20 cellular contexts compared by ENCODE assay signal in genomic region chr16:47470211-47470610, GRCh38. TPM values are rescaled to one million over a fixed set of nuclear protein-coding genes. Genes with fewer than 3 reads are reported as not detected.
DNase-seq lines count a peak whose midpoint lies in the region; ATAC-seq, FAIRE-seq and TF ChIP-seq lines count a peak whose summit lies in the region.
"Had no signal": no experiment of that assay in that cellular context is flagged by ENCODE, and none has a peak within 500 bp of the region (broad histone marks: within the 10 kb centered on the region; RNA-seq: fewer than 3 reads in every experiment).

No MANE protein-coding gene starts in this region.

- H4K20me1 ChIP-seq in HepG2 (ENCODE audit: insufficient read depth, low read length) (no peaks in the 10 kb centered on the region), neural progenitor cell (ENCODE audit: low read depth) (peaks cover 9% of the 10 kb centered on the region)
- H4K20me1 ChIP-seq: BLaER1 had no signal

- peak overlapping the region; percentile 59 for H3K27ac ChIP-seq in HepG2 (ENCODE audit: extremely low read length, insufficient read depth, low read length)
- no peak overlapping the region for H3K27ac ChIP-seq in right lobe of liver
- no peak overlapping the region for H3K27ac ChIP-seq in neural progenitor cell
- H3K27ac ChIP-seq: A549, BLaER1, C4-2B had no signal

- H3K27ac Mint-ChIP-seq in neural progenitor cell = no peak overlapping the region
- H3K27ac Mint-ChIP-seq in type B pancreatic cell = peak overlapping the region; percentile 37
- H3K27ac Mint-ChIP-seq: CD8-positive, alpha-beta T cell; GM23338; H9 had no signal

- 98% methylated on average over 7 of the region's 7 CpGs for WGBS in HepG2 (ENCODE audit: low lambda C conversion rate)
- WGBS in right lobe of liver (ENCODE audit: insufficient coverage, low coverage, low lambda C conversion rate, missing lambda C conversion rate) = 93% methylated on average over 7 of the region's 7 CpGs

- H3K9ac ChIP-seq in HepG2 (ENCODE audit: insufficient read depth, low read depth, low read length) (no peak overlapping the region), neural progenitor cell (no peak overlapping the region)
- H3K9ac ChIP-seq: BLaER1 had no signal

- TF ChIP-seq CTCF in HepG2 (CRISPR knock-in tag; IDR thresholded peaks at IDR 0.05) (no peak), right lobe of liver (IDR thresholded peaks at IDR 0.05) (no peak), neural progenitor cell (IDR thresholded peaks at IDR 0.05) (no peak), type B pancreatic cell (conservative IDR thresholded peaks at IDR 0.05) (no peak)

- peaks cover 47% of the 10 kb centered on the region for H3K79me2 ChIP-seq in HepG2 (ENCODE audit: insufficient read depth, low read length)
- H3K79me2 ChIP-seq in neural progenitor cell (ENCODE audit: low read depth) = peaks cover 51% of the 10 kb centered on the region

- CTCF ChIA-PET in HepG2 (lab: Yijun Ruan, JAX; ENCODE audit: low intra/inter-chr PET ratio, low total read pairs) = no interaction called here

- intact Hi-C loops in HepG2 (cut with micrococcal nuclease; ENCODE audit: unreplicated experiment) (no loop called here), right lobe of liver (cut with DNase I) (no loop called here)

- H3K36me3 ChIP-seq in HepG2 (replicated peaks in 1 of 2; ENCODE audit: control insufficient read depth in 1 of 2, insufficient read depth in 2 of 2, low read length in 2 of 2) (peaks cover 2 to 3% of the 10 kb centered on the region in 2 experiments; a peak in 2 of 5 replicates), right lobe of liver (no peaks in the 10 kb centered on the region), neural progenitor cell (no peaks in the 10 kb centered on the region)

- no peak overlapping the region for H3K4me3 ChIP-seq in HepG2 (replicated peaks in 1 of 3; ENCODE audit: insufficient read depth in 1 of 3, low read depth in 2 of 3, low read length in 3 of 3)
- no peak overlapping the region for H3K4me3 ChIP-seq in right lobe of liver
- no peak overlapping the region for H3K4me3 ChIP-seq in neural progenitor cell
- H3K4me3 ChIP-seq: A549, BLaER1, GM12878, GM23338 had no signal

- ATAC-seq in HepG2 = no peak
- no peak for ATAC-seq in right lobe of liver
- ATAC-seq: A549; CD8-positive, alpha-beta T cell; GM12878; GM23338; HCT116 had no signal

- no peak for TF ChIP-seq POLR2A in HepG2 (IDR thresholded peaks at IDR 0.05; ENCODE audit: insufficient read depth in 1 of 2, low read depth in 2 of 2, low read length in 2 of 2)
- no peak for TF ChIP-seq POLR2A in right lobe of liver (IDR thresholded peaks at IDR 0.05)

- no peaks in the 10 kb centered on the region for H3K36me3 Mint-ChIP-seq in neural progenitor cell
- H3K36me3 Mint-ChIP-seq in type B pancreatic cell = peaks cover 10% of the 10 kb centered on the region

- FAIRE-seq in HepG2 (lab: Jason Lieb, UNC) = no peak
- FAIRE-seq: A549, GM12878 had no signal

- POLR2A ChIA-PET in HepG2 (lab: Yijun Ruan, JAX) = interaction anchor here (0.9 to 4.1 kb wide), 2 partner anchors 9 kb away, joined by 3 to 28 read pairs; partner anchors contain the start of genes ITFG1 and PHKB

- H3K4me3 Mint-ChIP-seq in neural progenitor cell (no peak overlapping the region), type B pancreatic cell (no peak overlapping the region)
- H3K4me3 Mint-ChIP-seq: CD8-positive, alpha-beta T cell; GM23338; H9 had no signal

- no peak for TF ChIP-seq RAD21 in HepG2 (CRISPR knock-in tag; IDR thresholded peaks at IDR 0.05)

- H3K4me2 ChIP-seq in HepG2 (ENCODE audit: low read depth, low read length) (no peak overlapping the region), neural progenitor cell (no peak overlapping the region)
- H3K4me2 ChIP-seq: A549, BLaER1, GM23338 had no signal

- peaks cover 65% of the 10 kb centered on the region for H3K4me1 ChIP-seq in HepG2 (ENCODE audit: insufficient read depth, low read length)
- H3K4me1 ChIP-seq in right lobe of liver = no peaks in the 10 kb centered on the region
- H3K4me1 ChIP-seq in neural progenitor cell = peaks cover 5% of the 10 kb centered on the region

- DNase-seq in HepG2 (ENCODE audit: low spot score) (no peak), right lobe of liver (no peak), neural progenitor cell (ENCODE audit: low spot score) (peak; percentile 29), type B pancreatic cell (ENCODE audit: extremely low spot score, unreplicated experiment) (no peak), NOMO-1 treated with dmso at 0.1 percent for 144 hours (lab: John Stamatoyannopoulos, UW; ENCODE audit: unreplicated experiment) (no peak), kidney tubule cell (ENCODE audit: low spot score) (no peak)
- DNase-seq: 8988T; Caco-2; CD4-positive, CD25-positive, alpha-beta regulatory T cell; CD8-positive, alpha-beta T cell; DMS153; DND-41; GDM1; H9 had no signal

- BruUV-seq in HepG2 (replicated peaks; lab: Mats Ljungman, UMichigan) = no TSS peak

- TF ChIP-seq EP300 in HepG2 (IDR thresholded peaks at IDR 0.05; ENCODE audit: low read depth in 2 of 2, low read length in 2 of 2) (no peak), HepG2 (CRISPR knock-in tag; IDR thresholded peaks at IDR 0.05; ENCODE audit: borderline replicate concordance) (no peak)

- no peaks in the 10 kb centered on the region for H3F3A ChIP-seq in neural progenitor cell (ENCODE audit: low read depth)

- no peaks in the 10 kb centered on the region for H3K27me3 ChIP-seq in HepG2 (ENCODE audit: control insufficient read depth in 1 of 2, insufficient read depth in 2 of 2, low read length in 2 of 2)
- no peaks in the 10 kb centered on the region for H3K27me3 ChIP-seq in right lobe of liver
- H3K27me3 ChIP-seq in neural progenitor cell = no peaks in the 10 kb centered on the region
- H3K27me3 ChIP-seq: BLaER1 had no signal

- in situ Hi-C loops in HepG2 (cut with HindIII; ENCODE audit: extremely low pct_ligation_motif_present, low pct_unique_long_range_greater_than_20kb) = no loop called here

- H3K27me3 Mint-ChIP-seq in neural progenitor cell (ENCODE audit: insufficient read depth, low read depth) = no peaks in the 10 kb centered on the region
- no peaks in the 10 kb centered on the region for H3K27me3 Mint-ChIP-seq in type B pancreatic cell
- H3K27me3 Mint-ChIP-seq: CD4-positive, CD25-positive, alpha-beta regulatory T cell had no signal

- H3K4me1 Mint-ChIP-seq in neural progenitor cell = no peaks in the 10 kb centered on the region
- peaks cover 25% of the 10 kb centered on the region for H3K4me1 Mint-ChIP-seq in type B pancreatic cell (ENCODE audit: unreplicated experiment)

- H3K9me3 Mint-ChIP-seq in neural progenitor cell (no peaks in the 10 kb centered on the region), type B pancreatic cell (no peaks in the 10 kb centered on the region)
- H3K9me3 Mint-ChIP-seq: CD4-positive, CD25-positive, alpha-beta regulatory T cell; CD8-positive, alpha-beta T cell; GM23338; H9 had no signal

- H2AFZ ChIP-seq in HepG2 (ENCODE audit: low read length) (no peak overlapping the region), neural progenitor cell (replicated peaks) (no peak overlapping the region)
- H2AFZ ChIP-seq: GM23338 had no signal

- H3K9me3 ChIP-seq in HepG2 (ENCODE audit: low read length) = no peaks in the 10 kb centered on the region
- no peaks in the 10 kb centered on the region for H3K9me3 ChIP-seq in right lobe of liver
- no peaks in the 10 kb centered on the region for H3K9me3 ChIP-seq in neural progenitor cell (ENCODE audit: low read depth)
- H3K9me3 ChIP-seq: A549, BLaER1, Caco-2 had no signal

RNA-seq across cellular contexts. Expression of gene PHKB, which starts 9.1 kb away (rescaled TPM):
- total RNA-seq in HepG2 (2016; rRNA removed; fragmentation: Illumina TruSeq; extraction: Trizol) (66.0 and 95.1 TPM in 2 replicates), right lobe of liver (10 to 100 TPM; 28.9 to 45.3 (median 35.4) TPM), neural progenitor cell (ENCODE audit: low replicate concordance) (74.9 and 109 TPM in 2 replicates), type B pancreatic cell (ENCODE audit: low replicate concordance) (72.9 and 76.1 TPM in 2 replicates)
- 200 and 220 TPM in 2 replicates for total RNA-seq in HepG2 (2016; cell fraction: cytosol; rRNA removed; fragmentation: Illumina TruSeq; extraction: Trizol; ENCODE audit: low read depth)
- total RNA-seq in HepG2 (2016; cell fraction: insoluble cytoplasmic fraction; rRNA removed; fragmentation: Illumina TruSeq; extraction: Trizol) = 58.0 and 93.2 TPM in 2 replicates
- 88.4 and 98.7 TPM in 2 replicates for total RNA-seq in HepG2 (2016; cell fraction: membrane; rRNA removed; fragmentation: Illumina TruSeq; extraction: Trizol)
- total RNA-seq in HepG2 (2016; cell fraction: nucleus; rRNA removed; fragmentation: Illumina TruSeq; extraction: Trizol) = 84.8 and 101 TPM in 2 replicates
- 62.4 and 80.8 TPM in 2 replicates for polyA plus RNA-seq in HepG2 (2011; rRNA removed)
- polyA plus RNA-seq in HepG2 (2011; cell fraction: cytosol; rRNA removed) = 25.3 and 40.2 TPM in 2 replicates
- 78.9 and 86.4 TPM in 2 replicates for polyA plus RNA-seq in HepG2 (2011; cell fraction: nucleus; rRNA removed)
- 46.4 and 75.5 TPM in 2 replicates for polyA plus RNA-seq in HepG2 (2012)
- polyA plus RNA-seq in HepG2 (2016; cell fraction: cytosol; fragmentation: Illumina TruSeq; extraction: Trizol; ENCODE audit: low read depth) = 9.5 and 12.2 TPM in 2 replicates
- 93.2 and 94.4 TPM in 2 replicates for polyA plus RNA-seq in HepG2 (2016; cell fraction: insoluble cytoplasmic fraction; fragmentation: Illumina TruSeq; extraction: Trizol; ENCODE audit: low read depth)
- 31.8 and 34.3 TPM in 2 replicates for polyA plus RNA-seq in HepG2 (2016; cell fraction: membrane; fragmentation: Illumina TruSeq; extraction: Trizol; ENCODE audit: low read depth)
- polyA plus RNA-seq in HepG2 (2016; cell fraction: nucleus; fragmentation: Illumina TruSeq; extraction: Trizol; ENCODE audit: insufficient read depth, low read depth) = 81.2 and 89.2 TPM in 2 replicates
- 88.9 and 99.3 TPM in 2 replicates for polyA minus RNA-seq in HepG2 (2011; rRNA and poly(A)+ RNA removed; ENCODE audit: low replicate concordance)
- 53.6 and 56.7 TPM in 2 replicates for polyA minus RNA-seq in HepG2 (2011; cell fraction: cytosol; rRNA and poly(A)+ RNA removed)
- 321 and 334 TPM in 2 replicates for polyA minus RNA-seq in HepG2 (2011; cell fraction: nucleus; rRNA and poly(A)+ RNA removed)

RNA-seq across cellular contexts. Expression of gene ITFG1, which starts 9.3 kb away (rescaled TPM):
- total RNA-seq in HepG2 (2016; rRNA removed; fragmentation: Illumina TruSeq; extraction: Trizol) (43.7 and 74.5 TPM in 2 replicates), right lobe of liver (10 to 100 TPM; 29.9 to 43.8 (median 39.2) TPM), neural progenitor cell (ENCODE audit: low replicate concordance) (31.7 and 61.8 TPM in 2 replicates), type B pancreatic cell (ENCODE audit: low replicate concordance) (46.6 and 47.1 TPM in 2 replicates)
- total RNA-seq in HepG2 (2016; cell fraction: cytosol; rRNA removed; fragmentation: Illumina TruSeq; extraction: Trizol; ENCODE audit: low read depth) = 10.6 and 11.3 TPM in 2 replicates
- total RNA-seq in HepG2 (2016; cell fraction: insoluble cytoplasmic fraction; rRNA removed; fragmentation: Illumina TruSeq; extraction: Trizol) = 41.6 and 78.2 TPM in 2 replicates
- total RNA-seq in HepG2 (2016; cell fraction: membrane; rRNA removed; fragmentation: Illumina TruSeq; extraction: Trizol) = 28.3 and 33.2 TPM in 2 replicates
- total RNA-seq in HepG2 (2016; cell fraction: nucleus; rRNA removed; fragmentation: Illumina TruSeq; extraction: Trizol) = 99.8 and 112 TPM in 2 replicates
- polyA plus RNA-seq in HepG2 (2011; rRNA removed) = 129 and 150 TPM in 2 replicates
- polyA plus RNA-seq in HepG2 (2011; cell fraction: cytosol; rRNA removed) = 61.2 and 97.7 TPM in 2 replicates
- polyA plus RNA-seq in HepG2 (2011; cell fraction: nucleus; rRNA removed) = 18.9 and 25.5 TPM in 2 replicates
- 74.2 and 93.9 TPM in 2 replicates for polyA plus RNA-seq in HepG2 (2012)
- polyA plus RNA-seq in HepG2 (2016; cell fraction: cytosol; fragmentation: Illumina TruSeq; extraction: Trizol; ENCODE audit: low read depth) = 14.2 and 16.6 TPM in 2 replicates
- polyA plus RNA-seq in HepG2 (2016; cell fraction: insoluble cytoplasmic fraction; fragmentation: Illumina TruSeq; extraction: Trizol; ENCODE audit: low read depth) = 46.8 and 47.5 TPM in 2 replicates
- polyA plus RNA-seq in HepG2 (2016; cell fraction: membrane; fragmentation: Illumina TruSeq; extraction: Trizol; ENCODE audit: low read depth) = 26.3 and 29.6 TPM in 2 replicates
- polyA plus RNA-seq in HepG2 (2016; cell fraction: nucleus; fragmentation: Illumina TruSeq; extraction: Trizol; ENCODE audit: insufficient read depth, low read depth) = 109 and 116 TPM in 2 replicates
- polyA minus RNA-seq in HepG2 (2011; rRNA and poly(A)+ RNA removed; ENCODE audit: low replicate concordance) = 21.2 and 34.6 TPM in 2 replicates
- polyA minus RNA-seq in HepG2 (2011; cell fraction: cytosol; rRNA and poly(A)+ RNA removed) = 38.5 and 42.1 TPM in 2 replicates
- polyA minus RNA-seq in HepG2 (2011; cell fraction: nucleus; rRNA and poly(A)+ RNA removed) = 93.2 and 115 TPM in 2 replicates
